Comparison of ENCODE assay signal across 14 cellular contexts in the genomic region with DNA sequence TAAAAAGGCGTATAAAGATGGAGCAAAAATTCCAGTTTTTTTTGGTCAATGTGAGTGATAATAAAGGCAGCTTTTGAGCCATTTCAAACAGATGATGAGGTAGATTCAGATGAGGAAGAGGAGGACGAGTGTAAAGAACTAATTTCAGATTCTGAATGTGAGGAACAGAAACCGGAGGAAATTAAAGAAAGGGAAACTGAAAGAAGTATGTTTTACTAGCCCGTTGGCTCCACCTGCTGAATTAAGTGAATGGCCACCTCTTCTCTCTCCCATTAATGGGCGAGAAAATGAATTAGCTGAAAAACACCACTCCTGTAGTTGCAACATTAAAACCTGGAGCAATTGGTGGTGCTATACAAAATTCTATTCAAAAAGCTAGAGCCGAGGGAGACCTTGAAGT. TPM values are rescaled to one million over a fixed set of nuclear protein-coding genes. Genes with fewer than 3 reads are reported as not detected.
DNase-seq lines count a peak whose midpoint lies in the region; ATAC-seq, FAIRE-seq and TF ChIP-seq lines count a peak whose summit lies in the region.
"Had no signal": no experiment of that assay in that cellular context is flagged by ENCODE, and none has a peak within 500 bp of the region (broad histone marks: within the 10 kb centered on the region; RNA-seq: fewer than 3 reads in every experiment).

No MANE protein-coding gene starts in this region.

- H3K27me3 Mint-ChIP-seq in activated T-helper 2 cell treated with anti-CD3 and anti-CD28 coated beads, Interferon-gamma antibody, Interleukin-2, Interleukin-4, amounts not matched to agents 10 μg/mL and 5 μg/mL and 100 μg/mL, durations not matched to agents 14 hours and 24 hours and 36 hours (ENCODE audit: low read depth), result peaks cover 14% of the 10 kb centered on the region

- H3K27ac ChIP-seq in BLaER1 (0 out of 2 replicates have a peak overlapping the region, but pooled peaks have one; percentile 40), gastrocnemius medialis (no peak overlapping the region), pancreas (no peak overlapping the region)
- H3K27ac ChIP-seq: esophagus squamous epithelium, transverse colon had no signal

- no peaks in the 10 kb centered on the region for H3K36me3 ChIP-seq in BLaER1
- H3K36me3 ChIP-seq in gastrocnemius medialis, result no peaks in the 10 kb centered on the region
- H3K36me3 ChIP-seq in pancreas, result no peaks in the 10 kb centered on the region
- H3K36me3 ChIP-seq: esophagus squamous epithelium, transverse colon had no signal

- H3K27ac Mint-ChIP-seq in activated T-helper 2 cell treated with anti-CD3 and anti-CD28 coated beads, Interferon-gamma antibody, Interleukin-2, Interleukin-4, amounts not matched to agents 10 μg/mL and 5 μg/mL and 100 μg/mL, durations not matched to agents 14 hours and 24 hours and 36 hours, result peak overlapping the region; percentile 9

- in situ Hi-C loops in gastrocnemius medialis (cut with MboI; ENCODE audit: low sequenced_read_pairs in 4 of 4), result loop anchor here in 3 of 4 donors (5.0 to 25.0 kb wide), 3 partner anchors 92 to 104 kb away; no protein-coding TSS in a partner anchor

- WGBS in pancreas, 2 donors, result 81 to 86% methylated on average over 6 of the region's 6 CpGs

- peak overlapping the region; percentile 64 for H3K4me2 ChIP-seq in BLaER1

- H3K4me3 ChIP-seq in BLaER1 (no peak overlapping the region), gastrocnemius medialis (no peak overlapping the region), pancreas (no peak overlapping the region)
- H3K4me3 ChIP-seq: esophagus squamous epithelium, transverse colon had no signal

- H3K27me3 ChIP-seq in BLaER1 (no peaks in the 10 kb centered on the region), gastrocnemius medialis (no peaks in the 10 kb centered on the region), pancreas (no peaks in the 10 kb centered on the region)

- H3K4me3 Mint-ChIP-seq in activated T-helper 2 cell treated with anti-CD3 and anti-CD28 coated beads, Interferon-gamma antibody, Interleukin-2, Interleukin-4, amounts not matched to agents 10 μg/mL and 5 μg/mL and 100 μg/mL, durations not matched to agents 14 hours and 24 hours and 36 hours (ENCODE audit: low read depth), result peak overlapping the region; percentile 13

- no peak for ATAC-seq in HG02610 (IDR thresholded peaks at IDR 0.05; ENCODE audit: unreplicated experiment)
- ATAC-seq in gastrocnemius medialis, result no peak
- no peak for ATAC-seq in pancreas

- H4K20me1 ChIP-seq in BLaER1, result no peaks in the 10 kb centered on the region

- intact Hi-C loops in activated T-helper 2 cell treated with anti-CD3 and anti-CD28 coated beads, Interferon-gamma antibody, Interleukin-2, Interleukin-4, amounts not matched to agents 10 μg/mL and 5 μg/mL and 100 μg/mL, durations not matched to agents 14 hours and 24 hours and 36 hours (cut with micrococcal nuclease), result loop anchor here (1.0 kb wide), 1 partner anchor 120 kb away; no protein-coding TSS in a partner anchor
- intact Hi-C loops in gastrocnemius medialis (cut with DNase I; ENCODE audit: low total_unique reads) (loop anchor here (10.0 kb wide), 1 partner anchor 52 kb away; the partner anchor contains the start of gene CYP19A1), pancreas (cut with DNase I) (loop anchor here in 2 of 3 donors (5.0 to 10.0 kb wide), 2 partner anchors 99 to 102 kb away; no protein-coding TSS in a partner anchor)

- H3K4me1 ChIP-seq in BLaER1 (peaks cover 49% of the 10 kb centered on the region), gastrocnemius medialis (no peaks in the 10 kb centered on the region), pancreas (no peaks in the 10 kb centered on the region)

- H3K4me1 Mint-ChIP-seq in activated T-helper 2 cell treated with anti-CD3 and anti-CD28 coated beads, Interferon-gamma antibody, Interleukin-2, Interleukin-4, amounts not matched to agents 10 μg/mL and 5 μg/mL and 100 μg/mL, durations not matched to agents 14 hours and 24 hours and 36 hours (ENCODE audit: low read depth), result peaks cover 16% of the 10 kb centered on the region

- H3K9me3 Mint-ChIP-seq in activated T-helper 2 cell treated with anti-CD3 and anti-CD28 coated beads, Interferon-gamma antibody, Interleukin-2, Interleukin-4, amounts not matched to agents 10 μg/mL and 5 μg/mL and 100 μg/mL, durations not matched to agents 14 hours and 24 hours and 36 hours, result no peaks in the 10 kb centered on the region

- no peak for TF ChIP-seq POLR2A in gastrocnemius medialis (IDR thresholded peaks at IDR 0.05)

- H3K9ac ChIP-seq in BLaER1, result no peak overlapping the region

- H3K36me3 Mint-ChIP-seq in activated T-helper 2 cell treated with anti-CD3 and anti-CD28 coated beads, Interferon-gamma antibody, Interleukin-2, Interleukin-4, amounts not matched to agents 10 μg/mL and 5 μg/mL and 100 μg/mL, durations not matched to agents 14 hours and 24 hours and 36 hours (ENCODE audit: low read depth), result no peaks in the 10 kb centered on the region

- H3K9me3 ChIP-seq in BLaER1 (no peaks in the 10 kb centered on the region), gastrocnemius medialis (no peaks in the 10 kb centered on the region), pancreas (no peaks in the 10 kb centered on the region)
- H3K9me3 ChIP-seq: esophagus squamous epithelium, transverse colon had no signal

- no peak for FAIRE-seq in pancreas (lab: Jason Lieb, UNC)

- DNase-seq in MV-4-11 (lab: John Stamatoyannopoulos, UW), result peak; percentile 72
- no peak for DNase-seq in activated T-helper 2 cell treated with anti-CD3 and anti-CD28 coated beads, Interferon-gamma antibody, Interleukin-2, Interleukin-4, amounts not matched to agents 10 μg/mL and 5 μg/mL and 100 μg/mL, durations not matched to agents 14 hours and 24 hours and 36 hours (ENCODE audit: low spot score)
- DNase-seq in gastrocnemius medialis, result no peak
- no peak for DNase-seq in hepatic stellate cell (ENCODE audit: low spot score)
- no peak for DNase-seq in pancreas
- DNase-seq: anterior cingulate cortex, esophagus squamous epithelium, H7, hippocampal formation, retina, transverse colon had no signal

- 0 out of 2 replicates have a peak, but pooled peaks have one; percentile 8 for TF ChIP-seq CTCF in GM12874 (IDR thresholded peaks at IDR 0.05; ENCODE audit: insufficient read depth, low read depth, low read length)
- no peak for TF ChIP-seq CTCF in gastrocnemius medialis (IDR thresholded peaks at IDR 0.05 in 4 of 5, conservative IDR thresholded peaks at IDR 0.05 in 1 of 5)
- TF ChIP-seq CTCF in pancreas (IDR thresholded peaks at IDR 0.05), result no peak

RNA-seq across cellular contexts. Expression of gene CYP19A1, which starts 55.4 kb away (rescaled TPM):
- 1.5 and 2.3 TPM in 2 replicates for total RNA-seq in activated T-helper 2 cell treated with anti-CD3 and anti-CD28 coated beads, Interferon-gamma antibody, Interleukin-2, Interleukin-4, amounts not matched to agents 10 μg/mL and 5 μg/mL and 100 μg/mL, durations not matched to agents 14 hours and 24 hours and 36 hours
- total RNA-seq in gastrocnemius medialis (under 1 TPM in 3 of 4 donors, not detected in 1; 0.68 to 0.75 (median 0.71) TPM), pancreas (1 to 10 TPM in 2 of 6 donors, under 1 TPM in 3, not detected in 1; 0.16 to 2.5 (median 0.40) TPM)
- under 1 TPM; 0.09 to 0.15 TPM for polyA plus RNA-seq in pancreas
- total RNA-seq: H7, transverse colon had no signal

RNA-seq across cellular contexts. Expression of gene GLDN, which starts 58.4 kb away (rescaled TPM):
- 0.34 and 0.62 TPM in 2 replicates for total RNA-seq in activated T-helper 2 cell treated with anti-CD3 and anti-CD28 coated beads, Interferon-gamma antibody, Interleukin-2, Interleukin-4, amounts not matched to agents 10 μg/mL and 5 μg/mL and 100 μg/mL, durations not matched to agents 14 hours and 24 hours and 36 hours
- total RNA-seq in gastrocnemius medialis, result 1 to 10 TPM in 2 of 4 donors, under 1 TPM in 2; 0.44 to 4.7 (median 0.75) TPM
- 10 to 100 TPM in 1 of 6 donors, under 1 TPM in 3, not detected in 2; 0.54 to 16.8 (median 0.70) TPM for total RNA-seq in pancreas
- polyA plus RNA-seq in pancreas, result under 1 TPM; 0.23 to 0.68 TPM
